ENCODE assay signal across 1 cellular context in genomic region chr2:226979004-226979403, GRCh38.
TF ChIP-seq lines count a peak whose summit lies in the region.

No MANE protein-coding gene starts in this region.

TF ChIP-seq in GM23338, 12 proteins besides CTCF, POLR2A, EP300 and RAD21 (continued from another document):
- 0 out of 2 replicates have a peak, but pooled peaks have one; percentile 44 for TF ChIP-seq ZNF462 (CRISPR knock-in tag; IDR thresholded peaks at IDR 0.05)
